Comparison of ENCODE assay signal across 14 cellular contexts in the genomic region with DNA sequence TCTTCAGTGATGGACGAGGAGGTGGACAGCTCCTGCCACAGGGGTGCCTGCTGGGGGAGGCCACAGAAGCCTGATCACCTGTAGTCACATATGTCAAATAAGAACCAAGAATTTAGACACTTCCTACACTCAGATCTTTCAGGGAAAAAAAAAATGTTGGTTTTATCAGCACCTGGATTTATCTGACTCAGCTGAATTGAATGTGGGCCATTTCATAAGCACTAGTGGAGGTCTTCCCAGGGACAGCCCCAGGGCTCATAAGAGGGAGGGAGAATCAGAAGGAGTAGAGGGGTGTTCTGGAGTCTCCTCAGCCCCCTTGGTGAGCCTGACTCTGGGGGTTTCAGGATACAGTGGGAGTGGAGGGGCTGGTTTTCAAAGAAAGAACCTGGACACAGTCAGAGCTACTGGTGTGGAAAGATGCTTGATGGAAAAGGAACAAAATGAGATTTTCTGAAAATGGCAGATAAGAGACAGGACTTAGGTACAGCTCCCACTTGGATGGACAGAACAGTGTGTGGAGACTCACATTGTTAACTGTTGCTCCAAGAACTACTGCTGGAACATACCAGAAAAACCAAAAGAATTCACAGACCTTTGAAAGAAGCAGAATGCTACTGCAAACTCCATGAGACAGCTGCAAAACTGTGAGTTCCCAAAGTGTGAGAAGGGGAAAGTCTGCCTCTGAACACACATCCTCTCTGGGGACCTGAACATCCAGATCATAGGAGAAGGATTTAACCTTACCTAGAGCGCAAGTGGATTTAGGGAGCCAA. TPM values are rescaled to one million over a fixed set of nuclear protein-coding genes. Genes with fewer than 3 reads are reported as not detected.
DNase-seq lines count a peak whose midpoint lies in the region; TF ChIP-seq lines count a peak whose summit lies in the region.
"Had no signal": no experiment of that assay in that cellular context is flagged by ENCODE, and none has a peak within 500 bp of the region (broad histone marks: within the 10 kb centered on the region; RNA-seq: fewer than 3 reads in every experiment).

No MANE protein-coding gene starts in this region.

- no peak for TF ChIP-seq CTCF in OCI-LY1 (IDR thresholded peaks at IDR 0.05; ENCODE audit: low read length)
- no peak for TF ChIP-seq CTCF in esophagus muscularis mucosa (IDR thresholded peaks at IDR 0.05)
- TF ChIP-seq CTCF in osteocyte (IDR thresholded peaks at IDR 0.05) = no peak
- TF ChIP-seq CTCF in thyroid gland (IDR thresholded peaks at IDR 0.05) = no peak

- no peaks in the 10 kb centered on the region for H4K20me1 ChIP-seq in OCI-LY1 (ENCODE audit: insufficient read depth, low read length)

- intact Hi-C loops in esophagus muscularis mucosa (cut with DNase I) (no loop called here), thyroid gland (cut with DNase I) (no loop called here)

- no peaks in the 10 kb centered on the region for H3K9me2 ChIP-seq in OCI-LY1 (ENCODE audit: low read depth, low read length)

- TF ChIP-seq POLR2A in esophagus muscularis mucosa (IDR thresholded peaks at IDR 0.05; ENCODE audit: low read depth) (no peak), thyroid gland (IDR thresholded peaks at IDR 0.05) (no peak)

- H3K27me3 ChIP-seq in OCI-LY1 (ENCODE audit: insufficient read depth, low read length) (no peaks in the 10 kb centered on the region), esophagus muscularis mucosa (no peaks in the 10 kb centered on the region), thyroid gland (no peaks in the 10 kb centered on the region)
- H3K27me3 ChIP-seq: brain microvascular endothelial cell, SJSA1, testis had no signal

- H3K27me3 Mint-ChIP-seq in osteocyte (ENCODE audit: unreplicated experiment) = no peaks in the 10 kb centered on the region
- H3K27me3 Mint-ChIP-seq: CD4-positive, CD25-positive, alpha-beta regulatory T cell had no signal

- peaks cover 7% of the 10 kb centered on the region for H3K36me3 Mint-ChIP-seq in osteocyte (ENCODE audit: unreplicated experiment)

- no peak for TF ChIP-seq EP300 in esophagus muscularis mucosa (IDR thresholded peaks at IDR 0.05)

- DNase-seq in EH (ENCODE audit: low read depth) = peak; percentile 64
- DNase-seq in esophagus muscularis mucosa (ENCODE audit: extremely low spot score) = peak; percentile 81
- no peak for DNase-seq in osteocyte (ENCODE audit: extremely low spot score, unreplicated experiment)
- DNase-seq in NCI-H774 (lab: John Stamatoyannopoulos, UW) = no peak
- DNase-seq in activated CD8-positive, alpha-beta memory T cell treated with anti-CD3 and anti-CD28 coated beads, Interleukin-2, amount 50 U/mL, for 48 hours = no peak
- DNase-seq in thyroid gland = no peak
- DNase-seq: brain microvascular endothelial cell; CD4-positive, CD25-positive, alpha-beta regulatory T cell; mucosa of descending colon; posterior cingulate gyrus; stimulated activated CD4-positive, alpha-beta T cell treated with anti-CD3 and anti-CD28 coated beads, Interleukin-15, amount 100 ng/mL, for 24 hours; testis had no signal

- H3K4me2 ChIP-seq in OCI-LY1 (ENCODE audit: low read length) = no peak overlapping the region

- no peaks in the 10 kb centered on the region for H3K79me2 ChIP-seq in OCI-LY1 (ENCODE audit: insufficient read depth, low read length)

- H3K9ac ChIP-seq in OCI-LY1 (ENCODE audit: low read length) = no peak overlapping the region

- peaks cover 5% of the 10 kb centered on the region for H3K9me3 Mint-ChIP-seq in osteocyte (ENCODE audit: unreplicated experiment)
- H3K9me3 Mint-ChIP-seq: CD4-positive, CD25-positive, alpha-beta regulatory T cell had no signal

- H3K27ac ChIP-seq in OCI-LY1 (ENCODE audit: low read depth, low read length, poor library complexity, severe bottlenecking) = peak overlapping the region; percentile 60
- no peak overlapping the region for H3K27ac ChIP-seq in esophagus muscularis mucosa (replicated peaks in 1 of 4)
- H3K27ac ChIP-seq in thyroid gland = no peak overlapping the region
- H3K27ac ChIP-seq: brain microvascular endothelial cell, SJSA1, testis had no signal

- peak overlapping the region; percentile 79 for H3K27ac Mint-ChIP-seq in osteocyte (ENCODE audit: unreplicated experiment)

- no peak overlapping the region for H3K4me3 Mint-ChIP-seq in osteocyte (ENCODE audit: unreplicated experiment)
- H3K4me3 Mint-ChIP-seq: CD4-positive, CD25-positive, alpha-beta regulatory T cell had no signal

- H3K36me3 ChIP-seq in OCI-LY1 (ENCODE audit: insufficient read depth, low read length) = peaks cover 5% of the 10 kb centered on the region; the same call in 1 of the 2 replicates
- H3K36me3 ChIP-seq in esophagus muscularis mucosa = peaks cover 0 to 21% (median 4%) of the 10 kb centered on the region in 4 donors
- H3K36me3 ChIP-seq in thyroid gland = no peaks in the 10 kb centered on the region
- H3K36me3 ChIP-seq: brain microvascular endothelial cell, SJSA1 had no signal

- 100% methylated on average over 2 of the region's 2 CpGs for WGBS in esophagus muscularis mucosa
- WGBS in thyroid gland, 2 donors = 83 to 100% methylated on average over 2 of the region's 2 CpGs

- no peaks in the 10 kb centered on the region for H3F3A ChIP-seq in OCI-LY1 (ENCODE audit: insufficient read depth, low read length)

- H3K4me1 ChIP-seq in OCI-LY1 (ENCODE audit: insufficient read depth, low read length, severe bottlenecking) (peaks cover 31% of the 10 kb centered on the region), esophagus muscularis mucosa (no peaks in the 10 kb centered on the region), thyroid gland (no peaks in the 10 kb centered on the region)
- H3K4me1 ChIP-seq: testis had no signal

- peaks cover 37% of the 10 kb centered on the region for H3K4me1 Mint-ChIP-seq in osteocyte (ENCODE audit: unreplicated experiment)

- no peak overlapping the region for H3K4me3 ChIP-seq in OCI-LY1 (ENCODE audit: low read depth, low read length, poor library complexity, severe bottlenecking)
- no peak overlapping the region for H3K4me3 ChIP-seq in esophagus muscularis mucosa
- no peak overlapping the region for H3K4me3 ChIP-seq in thyroid gland (replicated peaks in 1 of 3)
- H3K4me3 ChIP-seq: mucosa of descending colon, SJSA1, testis had no signal

- H3K9me3 ChIP-seq in OCI-LY1 (ENCODE audit: low read length) (no peaks in the 10 kb centered on the region), esophagus muscularis mucosa (no peaks in the 10 kb centered on the region), thyroid gland (no peaks in the 10 kb centered on the region)
- H3K9me3 ChIP-seq: mucosa of descending colon, testis had no signal

- H2AFZ ChIP-seq in OCI-LY1 (ENCODE audit: low read length) = no peak overlapping the region

RNA-seq across cellular contexts. Expression of gene LCT, which starts 45.4 kb away (rescaled TPM):
- total RNA-seq in esophagus muscularis mucosa = not detected
- total RNA-seq in osteocyte = not detected in 2 replicates
- under 1 TPM in 1 of 4 donors, not detected in 3; 0.24 TPM for total RNA-seq in thyroid gland
- total RNA-seq: CD4-positive, CD25-positive, alpha-beta regulatory T cell; SJSA1 had no signal

RNA-seq across cellular contexts. Expression of gene UBXN4, which starts 49.9 kb away (rescaled TPM):
- 10 to 100 TPM; 45.5 to 54.4 (median 51.1) TPM for total RNA-seq in esophagus muscularis mucosa
- 109 and 118 TPM in 2 replicates for total RNA-seq in osteocyte
- total RNA-seq in thyroid gland = 100 to 1,000 TPM in 2 of 4 donors, 10 to 100 TPM in 2; 83.6 to 134 (median 98.6) TPM

Comparison
In these comparisons a context has a peak if more than half of its experiments do, and no peak if none do; other contexts are left out.
1. DNase-seq: peak in EH (single experiment) and esophagus muscularis mucosa (single experiment); none in osteocyte (single experiment), NCI-H774 (single experiment), activated CD8-positive, alpha-beta memory T cell treated with anti-CD3 and anti-CD28 coated beads, Interleukin-2, amount 50 U/mL, for 48 hours (single experiment) and thyroid gland (0 of 2).